ENCODE assay signal across 17 cellular contexts in genomic region chr3:149588909-149589308, GRCh38.
DNase-seq lines count a peak whose midpoint lies in the region; ATAC-seq and TF ChIP-seq lines count a peak whose summit lies in the region.
"Had no signal": no experiment of that assay in that cellular context is flagged by ENCODE, and none has a peak within 500 bp of the region (broad histone marks: within the 10 kb centered on the region; RNA-seq: fewer than 3 reads in every experiment).

No MANE protein-coding gene starts in this region.

- H2BK120ac ChIP-seq in IMR-90 (ENCODE audit: low read depth, low read length): peak overlapping the region; percentile 28

- no peak overlapping the region for H2BK15ac ChIP-seq in IMR-90 (ENCODE audit: low read depth, low read length)

- dilution Hi-C loops in IMR-90 (cut with HindIII; ENCODE audit: low sequenced_read_pairs, unreplicated experiment): no loop called here

- H3K4me1 ChIP-seq in IMR-90 (ENCODE audit: control insufficient read depth, insufficient read depth, low read length) (peaks cover 10% of the 10 kb centered on the region), skeletal muscle satellite cell (ENCODE audit: control insufficient read depth, insufficient read depth, low read length) (peaks cover 87% of the 10 kb centered on the region)

- H3K9me1 ChIP-seq in IMR-90 (ENCODE audit: insufficient read depth, low read length): peaks cover 18% of the 10 kb centered on the region

- H2AFZ ChIP-seq in IMR-90 (replicated peaks; ENCODE audit: low read length, poor library complexity): no peak overlapping the region

- H3K4me3 ChIP-seq in IMR-90 (ENCODE audit: insufficient read depth, low read depth, low read length) (no peak overlapping the region), skeletal muscle satellite cell (ENCODE audit: low read length) (peak overlapping the region; percentile 3)
- H3K4me3 ChIP-seq: adrenal gland had no signal

- no peak overlapping the region for H3K27ac Mint-ChIP-seq in effector memory CD8-positive, alpha-beta T cell
- H3K27ac Mint-ChIP-seq: activated T-cell treated with anti-CD3 and anti-CD28 coated beads, Interleukin-2, amount 50 U/mL, for 24 hours; CD8-positive, alpha-beta T cell; dendritic cell treated with granulocyte-macrophage colony-stimulating factor and Interleukin-4, amounts not matched to agents 40 ng/mL and 50 ng/mL, for 4 days; stimulated activated naive CD8-positive, alpha-beta T cell treated with anti-CD3 and anti-CD28 coated beads, Interleukin-15, Interleukin-2, amounts not matched to agents 100 ng/mL and 50 ng/mL, for 24 hours; T-cell had no signal

- peak overlapping the region; percentile 73; the same call in 1 of the 2 replicates for H2BK20ac ChIP-seq in IMR-90 (ENCODE audit: low read depth, low read length)

- POLR2A ChIA-PET in IMR-90 (lab: Charles Lee; ENCODE audit: unreplicated experiment): no interaction called here

- H2BK5ac ChIP-seq in IMR-90 (ENCODE audit: low read depth, low read length, poor library complexity, severe bottlenecking): peak overlapping the region; percentile 31

- H3K9me3 Mint-ChIP-seq in effector memory CD8-positive, alpha-beta T cell: no peaks in the 10 kb centered on the region
- H3K9me3 Mint-ChIP-seq: activated T-cell treated with anti-CD3 and anti-CD28 coated beads, Interleukin-2, amount 50 U/mL, for 24 hours; CD8-positive, alpha-beta T cell; dendritic cell treated with granulocyte-macrophage colony-stimulating factor and Interleukin-4, amounts not matched to agents 40 ng/mL and 50 ng/mL, for 4 days; stimulated activated naive CD8-positive, alpha-beta T cell treated with anti-CD3 and anti-CD28 coated beads, Interleukin-15, Interleukin-2, amounts not matched to agents 100 ng/mL and 50 ng/mL, for 24 hours; T-cell had no signal

- CTCF ChIA-PET in IMR-90 (lab: Yijun Ruan, JAX): interaction anchor here (0.5 to 1.4 kb wide), 2 partner anchors 9 to 22 kb away, joined by 3 read pairs; no protein-coding TSS in a partner anchor

- H2AK9ac ChIP-seq in IMR-90 (replicated peaks; ENCODE audit: low read depth, low read length, poor library complexity): no peak overlapping the region

- TF ChIP-seq CTCF in IMR-90 (conservative IDR thresholded peaks at IDR 0.05; ENCODE audit: low read depth, low read length): no peak

- peak overlapping the region; percentile 21; the same call in 1 of the 2 replicates for H3K23ac ChIP-seq in IMR-90 (ENCODE audit: low read depth, low read length)

- H3K18ac ChIP-seq in IMR-90 (ENCODE audit: low read depth, low read length): no peak overlapping the region; the same call in 1 of the 2 replicates

- no peak overlapping the region; the same call in 1 of the 2 replicates for H4K5ac ChIP-seq in IMR-90 (ENCODE audit: low read depth, low read length)

- H3K9ac ChIP-seq in IMR-90 (ENCODE audit: low read depth, low read length) (no peak overlapping the region), skeletal muscle satellite cell (ENCODE audit: low read depth, low read length) (peak overlapping the region; percentile 34)

- ATAC-seq in IMR-90 (ENCODE audit: low read depth) (peak; percentile 47), left ventricle myocardium superior (peak; percentile 18)
- ATAC-seq in effector memory CD8-positive, alpha-beta T cell (replicated peaks): no peak
- ATAC-seq: CD8-positive, alpha-beta T cell; T-cell had no signal

- in situ Hi-C loops in IMR-90 (cut with MboI; ENCODE audit: low sequenced_read_pairs): no loop called here

- H4K20me1 ChIP-seq in IMR-90 (ENCODE audit: insufficient read depth, low read length): peaks cover 22% of the 10 kb centered on the region

- H3K27me3 ChIP-seq in IMR-90 (ENCODE audit: control insufficient read depth, insufficient read depth, low read length) (no peaks in the 10 kb centered on the region), skeletal muscle satellite cell (ENCODE audit: control insufficient read depth, insufficient read depth, low read length) (no peaks in the 10 kb centered on the region)
- H3K27me3 ChIP-seq: adrenal gland had no signal

- intact Hi-C loops in IMR-90 (cut with micrococcal nuclease) (no loop called here), left ventricle myocardium superior (cut with micrococcal nuclease) (no loop called here)

- no peaks in the 10 kb centered on the region for H3K9me3 ChIP-seq in IMR-90 (ENCODE audit: control insufficient read depth, insufficient read depth, low read length)
- no peaks in the 10 kb centered on the region for H3K9me3 ChIP-seq in skeletal muscle satellite cell (replicated peaks; ENCODE audit: low read length)
- H3K9me3 ChIP-seq: adrenal gland had no signal

- H3K4ac ChIP-seq in IMR-90 (ENCODE audit: low read depth, low read length): peak overlapping the region; percentile 57; the same call in 1 of the 2 replicates

- peak overlapping the region in 1 of 2 experiments; percentile 16; a peak in 1 of 4 replicates for H4K8ac ChIP-seq in IMR-90 (ENCODE audit: low read depth in 2 of 2, low read length in 2 of 2)

- no peak overlapping the region for H3K56ac ChIP-seq in IMR-90 (ENCODE audit: extremely low read depth, insufficient read depth, low read length)

- H3K4me1 Mint-ChIP-seq in effector memory CD8-positive, alpha-beta T cell (ENCODE audit: low read depth in 2 of 2): peaks cover 0 to 5% of the 10 kb centered on the region in 2 donors

- no peaks in the 10 kb centered on the region for H3K36me3 Mint-ChIP-seq in effector memory CD8-positive, alpha-beta T cell (ENCODE audit: insufficient read depth)
- H3K36me3 Mint-ChIP-seq: CD8-positive, alpha-beta T cell; T-cell had no signal

- DNase-seq in IMR-90 (no peak), SHP77 treated with DMSO at 0.1 percent for 48 hours (lab: John Stamatoyannopoulos, UW) (peak; percentile 22), left ventricle myocardium superior (no peak), substantia nigra (lab: John Stamatoyannopoulos, UW) (no peak), COLO668 (lab: John Stamatoyannopoulos, UW; ENCODE audit: unreplicated experiment) (no peak)
- DNase-seq in effector memory CD8-positive, alpha-beta T cell: no peak
- DNase-seq: activated CD4-positive, alpha-beta T cell treated with anti-CD3 and anti-CD28 coated beads for 4 hours; activated T-cell treated with anti-CD3 and anti-CD28 coated beads, Interleukin-2, amount 50 U/mL, for 24 hours; adrenal gland; CD8-positive, alpha-beta T cell; GDM1; NCI-H2029 treated with DMSO at 0.1 percent for 48 hours; retina; T-cell had no signal

- no peak for TF ChIP-seq RAD21 in IMR-90 (IDR thresholded peaks at IDR 0.05; ENCODE audit: low read length)

- 40% methylated on average over 3 of the region's 4 CpGs; no CpG with 5 or more reads in 1 of the 2 experiments for WGBS in IMR-90 (ENCODE audit: extremely low coverage in 2 of 2, insufficient read length in 1 of 2), 2 experiments

- no peak overlapping the region for H3K4me3 Mint-ChIP-seq in effector memory CD8-positive, alpha-beta T cell
- H3K4me3 Mint-ChIP-seq: activated T-cell treated with anti-CD3 and anti-CD28 coated beads, Interleukin-2, amount 50 U/mL, for 24 hours; CD8-positive, alpha-beta T cell; dendritic cell treated with granulocyte-macrophage colony-stimulating factor and Interleukin-4, amounts not matched to agents 40 ng/mL and 50 ng/mL, for 4 days; stimulated activated naive CD8-positive, alpha-beta T cell treated with anti-CD3 and anti-CD28 coated beads, Interleukin-15, Interleukin-2, amounts not matched to agents 100 ng/mL and 50 ng/mL, for 24 hours; T-cell had no signal

- H3K14ac ChIP-seq in IMR-90 (replicated peaks; ENCODE audit: low read depth, low read length): peak overlapping the region; percentile 38; the same call in 1 of the 2 replicates

- no TSS peak for BruUV-seq in IMR-90 (replicated peaks; lab: Mats Ljungman, UMichigan)

- no peak overlapping the region for H4K91ac ChIP-seq in IMR-90 (ENCODE audit: insufficient read depth, low read depth, low read length)

- H3K36me3 ChIP-seq in IMR-90 (ENCODE audit: control insufficient read depth, insufficient read depth, low read length): peaks cover 2% of the 10 kb centered on the region; the same call in 1 of the 2 replicates
- H3K36me3 ChIP-seq in skeletal muscle satellite cell (ENCODE audit: insufficient read depth, low read length): no peaks in the 10 kb centered on the region
- H3K36me3 ChIP-seq: adrenal gland had no signal

- peaks cover 17 to 19% of the 10 kb centered on the region in 2 donors for H3K27me3 Mint-ChIP-seq in effector memory CD8-positive, alpha-beta T cell

- TF ChIP-seq POLR2A in IMR-90 (IDR thresholded peaks at IDR 0.05; ENCODE audit: low read depth, low read length): no peak

- H3K79me1 ChIP-seq in IMR-90 (ENCODE audit: low read depth in 1 of 2, low read length in 2 of 2): peaks cover 32 to 71% of the 10 kb centered on the region in 2 experiments

- H2AK5ac ChIP-seq in IMR-90 (ENCODE audit: low read depth, low read length): peak overlapping the region; percentile 6; the same call in 1 of the 2 replicates

- H3K27ac ChIP-seq in IMR-90 (ENCODE audit: insufficient read depth, low read length) (peak overlapping the region; percentile 55), substantia nigra (ENCODE audit: low read depth, low read length, poor library complexity, severe bottlenecking) (no peak overlapping the region)

- H3K4me2 ChIP-seq in IMR-90 (ENCODE audit: low read depth, low read length) (peak overlapping the region; percentile 52), skeletal muscle satellite cell (ENCODE audit: low read length) (peak overlapping the region; percentile 48)

TF ChIP-seq in IMR-90, 13 proteins besides CTCF, POLR2A, EP300 and RAD21 (continues in another document):
- no peak for TF ChIP-seq BHLHE40 (IDR thresholded peaks at IDR 0.05; ENCODE audit: low read depth, low read length)
- TF ChIP-seq MAZ (IDR thresholded peaks at IDR 0.05; ENCODE audit: borderline replicate concordance, low read depth, low read length): no peak
- no peak for TF ChIP-seq CEBPB (IDR thresholded peaks at IDR 0.05; ENCODE audit: low read depth, low read length)
- TF ChIP-seq ELK1 (IDR thresholded peaks at IDR 0.05; ENCODE audit: borderline replicate concordance, low read depth, low read length): no peak
- no peak for TF ChIP-seq USF2 (IDR thresholded peaks at IDR 0.05; ENCODE audit: low read depth, low read length)
